In genomic region chr10:122744257-122744656, GRCh38 we compare ENCODE assay signal across 31 cellular contexts. TPM values are rescaled to one million over a fixed set of nuclear protein-coding genes. Genes with fewer than 3 reads are reported as not detected.
"Had no signal": no experiment of that assay in that cellular context is flagged by ENCODE, and none has a peak within 500 bp of the region (broad histone marks: within the 10 kb centered on the region; RNA-seq: fewer than 3 reads in every experiment).

No MANE protein-coding gene starts in this region.

- DNase-seq: dermis blood vessel endothelial cell; dorsolateral prefrontal cortex; effector CD4-positive, alpha-beta T cell; effector memory CD4-positive, alpha-beta T cell; esophagus squamous epithelium; foreskin fibroblast; foreskin melanocyte; gastrocnemius medialis; glutamatergic neuron; head of caudate nucleus; heart right ventricle; hippocampal formation; left cardiac atrium; left lung; left ventricle myocardium superior; lower lobe of right lung; mesenchymal stem cell; mucosa of descending colon; naive B cell had no signal

- H3K9me3 ChIP-seq: esophagus squamous epithelium, gastrocnemius medialis, heart right ventricle, left lung, lower lobe of right lung, mucosa of descending colon had no signal

- H3K4me1 ChIP-seq: esophagus squamous epithelium, gastrocnemius medialis, heart right ventricle, left lung, lower lobe of right lung had no signal

- H3K27ac ChIP-seq: coronary artery, dorsolateral prefrontal cortex, esophagus squamous epithelium, gastrocnemius medialis, heart right ventricle, left lung, lower lobe of right lung had no signal

- H3K4me3 ChIP-seq: coronary artery, dorsolateral prefrontal cortex, esophagus squamous epithelium, gastrocnemius medialis, heart right ventricle, left lung, lower lobe of right lung, mucosa of descending colon had no signal

- ATAC-seq: gastrocnemius medialis, heart right ventricle, left cardiac atrium, left lung, left ventricle myocardium superior, lower lobe of right lung, mucosa of descending colon had no signal

- H3K27me3 ChIP-seq: gastrocnemius medialis had no signal

- H3K36me3 ChIP-seq: esophagus squamous epithelium, gastrocnemius medialis, heart right ventricle, left lung, lower lobe of right lung had no signal

RNA-seq across cellular contexts. Expression of gene C10orf120, which starts 44.6 kb away (rescaled TPM):
- total RNA-seq: dermis blood vessel endothelial cell, dorsolateral prefrontal cortex, endothelial cell of umbilical vein, epithelial cell of proximal tubule, esophagus squamous epithelium, gastrocnemius medialis, glomerular endothelial cell, heart right ventricle, kidney epithelial cell, left cardiac atrium, left lung, left ventricle myocardium superior, lower leg skin, lower lobe of right lung, lung microvascular endothelial cell, mesenteric fat pad, mesothelial cell of epicardium, mucosa of descending colon, myocyte had no signal
- polyA plus RNA-seq: endothelial cell of umbilical vein, esophagus, heart right ventricle, keratinocyte had no signal
